17 cellular contexts compared by ENCODE assay signal in genomic region chr7:55235115-55235514, GRCh38.
DNase-seq lines count a peak whose midpoint lies in the region; ATAC-seq, FAIRE-seq and TF ChIP-seq lines count a peak whose summit lies in the region.
"Had no signal": no experiment of that assay in that cellular context is flagged by ENCODE, and none has a peak within 500 bp of the region (broad histone marks: within the 10 kb centered on the region; RNA-seq: fewer than 3 reads in every experiment).

No MANE protein-coding gene starts in this region.

- H3K56ac ChIP-seq in H1 (replicated peaks; ENCODE audit: insufficient read length, low read depth, low read length), result no peak overlapping the region

- no TSS peak for BruUV-seq in Panc1 (replicated peaks; lab: Mats Ljungman, UMichigan)

- H3K18ac ChIP-seq in H1 (ENCODE audit: extremely low read depth, low read length), result peak overlapping the region; percentile 19; the same call in 1 of the 2 replicates

- no peak for TF ChIP-seq POLR2A in H1 (IDR thresholded peaks at IDR 0.05; ENCODE audit: control extremely low read depth in 1 of 2, low read depth in 2 of 2, low read length in 2 of 2)
- no peak for TF ChIP-seq POLR2A in vagina (IDR thresholded peaks at IDR 0.05)
- no peak for TF ChIP-seq POLR2A in breast epithelium (IDR thresholded peaks at IDR 0.05)
- no peak for TF ChIP-seq POLR2A in gastrocnemius medialis (IDR thresholded peaks at IDR 0.05)

- CTCF ChIA-PET in Panc1 (lab: Charles Lee), result no interaction called here
- CTCF ChIA-PET in H1 (lab: Charles Lee; ENCODE audit: partially characterized antibody), result interaction anchor here (0.9 kb wide), 1 partner anchor 20 kb away, joined by 4 read pairs; no protein-coding TSS in a partner anchor

- H2BK12ac ChIP-seq in H1 (ENCODE audit: low read depth, low read length), result no peak overlapping the region

- TF ChIP-seq RAD21 in H1 (IDR thresholded peaks at IDR 0.05 in 1 of 2, conservative IDR thresholded peaks at IDR 0.05 in 1 of 2; ENCODE audit: low read depth in 2 of 2, low read length in 2 of 2), result no peak

- H3K14ac ChIP-seq in H1 (ENCODE audit: insufficient read length), result no peak overlapping the region

- intact Hi-C loops in left ventricle myocardium inferior (cut with micrococcal nuclease) (no loop called here), Panc1 (cut with micrococcal nuclease; ENCODE audit: unreplicated experiment) (no loop called here), vagina (cut with DNase I) (no loop called here), breast epithelium (cut with DNase I; ENCODE audit: low total_unique reads) (no loop called here), gastrocnemius medialis (cut with DNase I; ENCODE audit: low total_unique reads) (no loop called here)

- no peak for FAIRE-seq in H1 (lab: Jason Lieb, UNC)

- H3K27me3 ChIP-seq in right atrium auricular region, result no peaks in the 10 kb centered on the region
- peaks cover 73% of the 10 kb centered on the region for H3K27me3 ChIP-seq in left ventricle myocardium inferior (ENCODE audit: low read depth)
- peaks cover 5% of the 10 kb centered on the region; the same call in 1 of the 2 replicates for H3K27me3 ChIP-seq in Panc1 (ENCODE audit: control insufficient read depth, insufficient read depth, low read length)
- peaks cover 0 to 2% (median 0%) of the 10 kb centered on the region in 4 experiments; a peak in 1 of 7 replicates for H3K27me3 ChIP-seq in H1 (replicated peaks in 1 of 4; ENCODE audit: control insufficient read depth in 3 of 4, extremely low read depth in 1 of 4, insufficient read depth in 3 of 4, low read length in 3 of 4)
- H3K27me3 ChIP-seq in vagina, result no peaks in the 10 kb centered on the region
- no peaks in the 10 kb centered on the region for H3K27me3 ChIP-seq in breast epithelium
- no peaks in the 10 kb centered on the region for H3K27me3 ChIP-seq in gastrocnemius medialis

- H3K4me3 ChIP-seq in right atrium auricular region (no peak overlapping the region), left ventricle myocardium inferior (no peak overlapping the region), Panc1 (ENCODE audit: low read depth in 2 of 2, low read length in 2 of 2) (no peak overlapping the region), H1 (ENCODE audit: extremely low read depth in 1 of 4, insufficient read depth in 2 of 4, low read depth in 3 of 4, low read length in 4 of 4) (no peak overlapping the region), vagina (no peak overlapping the region), breast epithelium (no peak overlapping the region), gastrocnemius medialis (no peak overlapping the region)
- H3K4me3 ChIP-seq: GM23248 had no signal

- DNase-seq in right atrium auricular region (ENCODE audit: low spot score), result peak; percentile 43
- DNase-seq in left ventricle myocardium inferior, result no peak
- no peak for DNase-seq in Panc1 (ENCODE audit: low read depth, low spot score)
- no peak for DNase-seq in H1 (ENCODE audit: low read depth in 1 of 2, low spot score in 2 of 2)
- peak; percentile 49 to 60 for DNase-seq in vagina (ENCODE audit: extremely low spot score in 2 of 2)
- DNase-seq in NCI-H226, result no peak
- no peak for DNase-seq in breast epithelium (ENCODE audit: low spot score in 2 of 2)
- DNase-seq in gastrocnemius medialis, result no peak
- DNase-seq: ACHN; C1 segment of cervical spinal cord; Calu3; CD4-positive, alpha-beta T cell; DMS 273 treated with DMSO at 0.1 percent for 48 hours; DND-41; GDM1; GM23248; H9 had no signal

- no peak overlapping the region for H2AFZ ChIP-seq in H1 (ENCODE audit: low read length)
- H2AFZ ChIP-seq: GM23248 had no signal

- no peak overlapping the region for H2BK15ac ChIP-seq in H1 (ENCODE audit: low read length)

- no peak overlapping the region for H4K5ac ChIP-seq in H1 (ENCODE audit: insufficient read length, low read depth, low read length)

- TF ChIP-seq EP300 in H1 (IDR thresholded peaks at IDR 0.05; ENCODE audit: borderline replicate concordance in 1 of 2, low read depth in 2 of 2, low read length in 2 of 2), result no peak

- POLR2A ChIA-PET in Panc1 (lab: Charles Lee), result no interaction called here
- POLR2A ChIA-PET in H1 (lab: Charles Lee; ENCODE audit: partially characterized antibody), result no interaction called here

- no peak overlapping the region for H4K91ac ChIP-seq in H1 (replicated peaks; ENCODE audit: insufficient read length, low read length)

- H2BK120ac ChIP-seq in H1 (replicated peaks; ENCODE audit: low read depth, low read length), result no peak overlapping the region

- H3K9me3 ChIP-seq in right atrium auricular region, result no peaks in the 10 kb centered on the region
- peaks cover 1% of the 10 kb centered on the region for H3K9me3 ChIP-seq in left ventricle myocardium inferior (replicated peaks)
- no peaks in the 10 kb centered on the region for H3K9me3 ChIP-seq in Panc1 (ENCODE audit: control insufficient read depth, insufficient read depth, low read depth, low read length)
- no peaks in the 10 kb centered on the region for H3K9me3 ChIP-seq in H1 (ENCODE audit: insufficient read depth in 2 of 2, low read depth in 1 of 2, low read length in 1 of 2)
- H3K9me3 ChIP-seq in vagina, result no peaks in the 10 kb centered on the region
- H3K9me3 ChIP-seq in breast epithelium, result no peaks in the 10 kb centered on the region
- no peaks in the 10 kb centered on the region for H3K9me3 ChIP-seq in gastrocnemius medialis

- no peak overlapping the region for H3K23ac ChIP-seq in H1 (ENCODE audit: insufficient read length)

- ATAC-seq in Panc1, result peak; percentile 57
- no peak for ATAC-seq in gastrocnemius medialis

- no peaks in the 10 kb centered on the region for H3K4me1 ChIP-seq in right atrium auricular region
- H3K4me1 ChIP-seq in left ventricle myocardium inferior, result no peaks in the 10 kb centered on the region
- H3K4me1 ChIP-seq in Panc1 (ENCODE audit: control insufficient read depth, insufficient read depth, low read length), result no peaks in the 10 kb centered on the region
- peaks cover 0 to 8% (median 2%) of the 10 kb centered on the region in 4 experiments; a peak in 1 of 7 replicates for H3K4me1 ChIP-seq in H1 (replicated peaks in 1 of 4; ENCODE audit: control insufficient read depth in 3 of 4, insufficient read depth in 4 of 4, low read length in 3 of 4)
- no peaks in the 10 kb centered on the region for H3K4me1 ChIP-seq in vagina
- no peaks in the 10 kb centered on the region for H3K4me1 ChIP-seq in breast epithelium
- H3K4me1 ChIP-seq in gastrocnemius medialis, result no peaks in the 10 kb centered on the region

- TF ChIP-seq CTCF in right atrium auricular region (IDR thresholded peaks at IDR 0.05) (no peak), left ventricle myocardium inferior (IDR thresholded peaks at IDR 0.05; ENCODE audit: borderline replicate concordance) (no peak), Panc1 (IDR thresholded peaks at IDR 0.05) (no peak), H1 (IDR thresholded peaks at IDR 0.05; ENCODE audit: control extremely low read depth in 1 of 3, insufficient read depth in 1 of 3, low read depth in 1 of 3, low read length in 3 of 3) (no peak), vagina (IDR thresholded peaks at IDR 0.05) (no peak), breast epithelium (IDR thresholded peaks at IDR 0.05) (no peak), gastrocnemius medialis (IDR thresholded peaks at IDR 0.05 in 4 of 5, conservative IDR thresholded peaks at IDR 0.05 in 1 of 5) (no peak)

- H2BK5ac ChIP-seq in H1 (ENCODE audit: low read depth, low read length), result no peak overlapping the region

- no peak overlapping the region; the same call in 1 of the 2 replicates for H2AK5ac ChIP-seq in H1 (ENCODE audit: low read depth, low read length)

- in situ Hi-C loops in Panc1 (cut with HindIII; ENCODE audit: low pct_unique_long_range_greater_than_20kb, low sequenced_read_pairs) (no loop called here), gastrocnemius medialis (cut with MboI; ENCODE audit: low sequenced_read_pairs in 4 of 4) (no loop called here)

- no peaks in the 10 kb centered on the region for H3K79me1 ChIP-seq in H1 (ENCODE audit: low read depth, low read length)

- 93% methylated on average over 13 of the region's 14 CpGs; no CpG with 5 or more reads in 1 of the 2 experiments for WGBS in H1 (ENCODE audit: extremely low coverage in 1 of 2, insufficient coverage in 1 of 2, insufficient read length in 1 of 2, insufficient replicate concordance in 2 of 2, low coverage in 1 of 2, low lambda C conversion rate in 2 of 2, missing lambda C conversion rate in 1 of 2), 2 experiments

- H3K4me2 ChIP-seq in H1 (ENCODE audit: insufficient read depth in 1 of 2, low read depth in 2 of 2, low read length in 2 of 2), result no peak overlapping the region

- H3K36me3 ChIP-seq in right atrium auricular region (no peaks in the 10 kb centered on the region), left ventricle myocardium inferior (no peaks in the 10 kb centered on the region), Panc1 (ENCODE audit: control insufficient read depth, insufficient read depth, low read length) (no peaks in the 10 kb centered on the region), H1 (ENCODE audit: control insufficient read depth in 2 of 4, insufficient read depth in 4 of 4, low read length in 3 of 4) (no peaks in the 10 kb centered on the region), vagina (no peaks in the 10 kb centered on the region), breast epithelium (no peaks in the 10 kb centered on the region), gastrocnemius medialis (no peaks in the 10 kb centered on the region)

- H3K9ac ChIP-seq in H1 (replicated peaks in 1 of 4; ENCODE audit: extremely low read depth in 1 of 4, low read depth in 3 of 4, low read length in 3 of 4), result no peak overlapping the region
- H3K9ac ChIP-seq: GM23248 had no signal

- no peaks in the 10 kb centered on the region for H3K23me2 ChIP-seq in H1 (ENCODE audit: low read depth, low read length)

- H3K4ac ChIP-seq in H1 (replicated peaks; ENCODE audit: insufficient read length, low read depth, low read length), result no peak overlapping the region

- H3K27ac ChIP-seq in right atrium auricular region (no peak overlapping the region), left ventricle myocardium inferior (replicated peaks) (no peak overlapping the region), Panc1 (ENCODE audit: low read length) (no peak overlapping the region), H1 (ENCODE audit: low read depth, low read length) (no peak overlapping the region), vagina (no peak overlapping the region), breast epithelium (no peak overlapping the region), gastrocnemius medialis (no peak overlapping the region)
- H3K27ac ChIP-seq: GM23248 had no signal

- H4K8ac ChIP-seq in H1 (ENCODE audit: extremely low read depth, insufficient read depth, low read length), result no peak overlapping the region

- no peak overlapping the region for H2BK20ac ChIP-seq in H1 (ENCODE audit: low read length)

- H3K79me2 ChIP-seq in H1 (ENCODE audit: control insufficient read depth in 1 of 2, insufficient read depth in 2 of 2, low read length in 2 of 2), result no peaks in the 10 kb centered on the region

- H4K20me1 ChIP-seq in H1 (replicated peaks in 1 of 2; ENCODE audit: control insufficient read depth in 1 of 2, insufficient read depth in 2 of 2, low read length in 2 of 2), result no peaks in the 10 kb centered on the region

TF ChIP-seq in H1, 55 proteins besides CTCF, POLR2A, EP300 and RAD21 (continues in another document):
- TF ChIP-seq, protein P1, sequence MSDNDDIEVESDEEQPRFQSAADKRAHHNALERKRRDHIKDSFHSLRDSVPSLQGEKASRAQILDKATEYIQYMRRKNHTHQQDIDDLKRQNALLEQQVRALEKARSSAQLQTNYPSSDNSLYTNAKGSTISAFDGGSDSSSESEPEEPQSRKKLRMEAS (IDR thresholded peaks at IDR 0.05), result no peak
- TF ChIP-seq ASH2L (IDR thresholded peaks at IDR 0.05; ENCODE audit: low read length), result no peak

Comparison
In these comparisons a context has a peak if more than half of its experiments do, and no peak if none do; other contexts are left out.
1. DNase-seq: peak in right atrium auricular region (single experiment) and vagina (2 of 2); none in left ventricle myocardium inferior (single experiment), Panc1 (single experiment), H1 (0 of 2), NCI-H226 (single experiment), breast epithelium (0 of 2) and gastrocnemius medialis (0 of 2).